In the genomic region with DNA sequence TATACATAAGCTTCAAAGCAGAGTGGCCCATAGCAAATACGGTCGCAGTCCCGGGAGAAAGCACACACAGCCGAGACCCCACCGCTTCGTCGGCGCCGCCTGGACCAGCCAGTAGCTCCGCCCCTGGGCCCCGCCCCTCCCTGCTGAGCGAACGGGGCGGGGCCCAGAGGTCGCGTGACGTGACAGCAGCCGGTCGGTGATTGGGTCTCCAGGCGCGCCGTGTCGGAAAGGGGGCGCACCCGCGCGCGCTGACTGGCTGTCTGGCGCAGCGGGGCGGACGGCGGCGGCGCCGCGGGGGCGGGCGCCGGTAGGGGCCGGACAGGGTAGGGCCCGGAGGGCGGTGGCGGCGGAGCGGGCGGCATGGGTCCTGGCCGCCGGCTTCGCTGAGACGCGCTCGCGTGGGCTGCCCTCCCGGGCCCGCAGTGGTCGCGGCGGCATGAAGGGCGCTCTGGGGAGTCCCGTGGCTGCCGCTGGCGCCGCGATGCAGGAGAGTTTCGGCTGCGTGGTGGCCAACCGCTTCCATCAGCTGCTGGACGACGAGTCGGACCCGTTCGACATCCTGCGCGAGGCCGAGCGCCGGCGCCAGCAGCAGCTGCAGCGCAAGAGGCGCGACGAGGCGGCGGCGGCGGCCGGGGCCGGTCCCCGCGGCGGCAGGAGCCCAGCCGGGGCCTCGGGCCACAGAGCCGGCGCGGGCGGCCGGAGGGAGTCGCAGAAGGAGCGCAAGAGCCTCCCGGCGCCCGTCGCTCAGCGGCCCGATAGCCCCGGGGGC, we compare ENCODE assay signal across 1 cellular context.
A peak's percentile ranks its signal among the peaks of the same experiment; 100 is the strongest.
TF ChIP-seq lines count a peak whose summit lies in the region.

A gene with protein sequence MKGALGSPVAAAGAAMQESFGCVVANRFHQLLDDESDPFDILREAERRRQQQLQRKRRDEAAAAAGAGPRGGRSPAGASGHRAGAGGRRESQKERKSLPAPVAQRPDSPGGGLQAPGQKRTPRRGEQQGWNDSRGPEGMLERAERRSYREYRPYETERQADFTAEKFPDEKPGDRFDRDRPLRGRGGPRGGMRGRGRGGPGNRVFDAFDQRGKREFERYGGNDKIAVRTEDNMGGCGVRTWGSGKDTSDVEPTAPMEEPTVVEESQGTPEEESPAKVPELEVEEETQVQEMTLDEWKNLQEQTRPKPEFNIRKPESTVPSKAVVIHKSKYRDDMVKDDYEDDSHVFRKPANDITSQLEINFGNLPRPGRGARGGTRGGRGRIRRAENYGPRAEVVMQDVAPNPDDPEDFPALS (plus strand): TSS at position 326 of the 769 bp plus-strand sequence. CDS start 111 bp downstream, at position 437.

TF ChIP-seq in SK-N-SH, 30 proteins besides CTCF, POLR2A, EP300 and RAD21 (continued from another document):
- TF ChIP-seq, protein P1, sequence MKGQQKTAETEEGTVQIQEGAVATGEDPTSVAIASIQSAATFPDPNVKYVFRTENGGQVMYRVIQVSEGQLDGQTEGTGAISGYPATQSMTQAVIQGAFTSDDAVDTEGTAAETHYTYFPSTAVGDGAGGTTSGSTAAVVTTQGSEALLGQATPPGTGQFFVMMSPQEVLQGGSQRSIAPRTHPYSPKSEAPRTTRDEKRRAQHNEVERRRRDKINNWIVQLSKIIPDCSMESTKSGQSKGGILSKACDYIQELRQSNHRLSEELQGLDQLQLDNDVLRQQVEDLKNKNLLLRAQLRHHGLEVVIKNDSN (IDR thresholded peaks at IDR 0.05; ENCODE audit: borderline replicate concordance, low read depth): no peak; the same call in 1 of the 2 replicates
- TF ChIP-seq TEAD4 (IDR thresholded peaks at IDR 0.05; ENCODE audit: borderline replicate concordance, insufficient read depth) (no peak), RFX5 (IDR thresholded peaks at IDR 0.05; ENCODE audit: low read length) (peak; percentile 83; the same call in 1 of the 2 replicates), MEF2A (IDR thresholded peaks at IDR 0.05; ENCODE audit: borderline replicate concordance, low read depth) (no peak), TAF1 (IDR thresholded peaks at IDR 0.05; ENCODE audit: borderline replicate concordance, low read depth, low read length) (peak; percentile 50; the same call in 1 of the 2 replicates), SMC3 (IDR thresholded peaks at IDR 0.05; ENCODE audit: low read depth, low read length) (no peak), MXI1 (IDR thresholded peaks at IDR 0.05; ENCODE audit: low read depth, low read length) (peak; percentile 51; the same call in 1 of the 2 replicates), POLR2AphosphoS5 (IDR thresholded peaks at IDR 0.05; ENCODE audit: low read depth, low read length) (no peak; the same call in 1 of the 2 replicates), NRF1 (IDR thresholded peaks at IDR 0.05; ENCODE audit: low read depth, low read length) (peak; percentile 55), CHD2 (IDR thresholded peaks at IDR 0.05; ENCODE audit: low read length, partially characterized antibody) (no peak), ELF1 (IDR thresholded peaks at IDR 0.05) (no peak), SIN3A (IDR thresholded peaks at IDR 0.05; ENCODE audit: borderline replicate concordance, low read depth, low read length) (no peak; the same call in 1 of the 2 replicates), FOSL2 (IDR thresholded peaks at IDR 0.05; ENCODE audit: borderline replicate concordance, low read depth) (no peak), YY1 (IDR thresholded peaks at IDR 0.05; ENCODE audit: low read depth) (no peak), RXRA (IDR thresholded peaks at IDR 0.05; ENCODE audit: borderline replicate concordance, low read depth) (no peak)
- TF ChIP-seq, protein P2, sequence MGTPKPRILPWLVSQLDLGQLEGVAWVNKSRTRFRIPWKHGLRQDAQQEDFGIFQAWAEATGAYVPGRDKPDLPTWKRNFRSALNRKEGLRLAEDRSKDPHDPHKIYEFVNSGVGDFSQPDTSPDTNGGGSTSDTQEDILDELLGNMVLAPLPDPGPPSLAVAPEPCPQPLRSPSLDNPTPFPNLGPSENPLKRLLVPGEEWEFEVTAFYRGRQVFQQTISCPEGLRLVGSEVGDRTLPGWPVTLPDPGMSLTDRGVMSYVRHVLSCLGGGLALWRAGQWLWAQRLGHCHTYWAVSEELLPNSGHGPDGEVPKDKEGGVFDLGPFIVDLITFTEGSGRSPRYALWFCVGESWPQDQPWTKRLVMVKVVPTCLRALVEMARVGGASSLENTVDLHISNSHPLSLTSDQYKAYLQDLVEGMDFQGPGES (IDR thresholded peaks at IDR 0.05; ENCODE audit: low read depth, low read length): peak; percentile 66
- TF ChIP-seq, protein P3, sequence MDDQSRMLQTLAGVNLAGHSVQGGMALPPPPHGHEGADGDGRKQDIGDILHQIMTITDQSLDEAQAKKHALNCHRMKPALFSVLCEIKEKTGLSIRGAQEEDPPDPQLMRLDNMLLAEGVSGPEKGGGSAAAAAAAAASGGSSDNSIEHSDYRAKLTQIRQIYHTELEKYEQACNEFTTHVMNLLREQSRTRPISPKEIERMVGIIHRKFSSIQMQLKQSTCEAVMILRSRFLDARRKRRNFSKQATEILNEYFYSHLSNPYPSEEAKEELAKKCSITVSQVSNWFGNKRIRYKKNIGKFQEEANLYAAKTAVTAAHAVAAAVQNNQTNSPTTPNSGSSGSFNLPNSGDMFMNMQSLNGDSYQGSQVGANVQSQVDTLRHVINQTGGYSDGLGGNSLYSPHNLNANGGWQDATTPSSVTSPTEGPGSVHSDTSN (IDR thresholded peaks at IDR 0.05): 0 out of 2 replicates have a peak, but pooled peaks have one; percentile 3
